Comparison of ENCODE assay signal across 32 cellular contexts in genomic region chr19:53892301-53892980, GRCh38. TPM values are rescaled to one million over a fixed set of nuclear protein-coding genes. Genes with fewer than 3 reads are reported as not detected.
"Had no signal": no experiment of that assay in that cellular context is flagged by ENCODE, and none has a peak within 500 bp of the region (broad histone marks: within the 10 kb centered on the region; RNA-seq: fewer than 3 reads in every experiment).

No MANE protein-coding gene starts in this region.

- H3K36me3 Mint-ChIP-seq: activated naive CD4-positive, alpha-beta T cell treated with anti-CD3 and anti-CD28 coated beads, Interleukin-2, amount 50 U/mL, for 24 hours; activated naive CD8-positive, alpha-beta T cell treated with anti-CD3 and anti-CD28 coated beads, Interleukin-2, amount 10 ng/mL, durations not matched to agents 7 days and 5 days had no signal

- H3K27me3 ChIP-seq: body of pancreas had no signal

- H3K9ac ChIP-seq: SK-N-SH had no signal

- H3K9me3 Mint-ChIP-seq: activated CD4-positive, alpha-beta T cell treated with anti-CD3 and anti-CD28 coated beads, Interleukin-2, amount 10 ng/mL, durations not matched to agents 24 days and 14 days; activated CD8-positive, alpha-beta T cell treated with anti-CD3 and anti-CD28 coated beads for 36 hours; activated naive CD4-positive, alpha-beta T cell treated with anti-CD3 and anti-CD28 coated beads, Interleukin-2, amount 50 U/mL, for 24 hours; activated naive CD8-positive, alpha-beta T cell treated with anti-CD3 and anti-CD28 coated beads, Interleukin-2, amount 10 ng/mL, durations not matched to agents 7 days and 5 days; activated T-cell treated with anti-CD3 and anti-CD28 coated beads, Interleukin-2, amount 50 U/mL, for 72 hours; activated T-helper 17 cell treated with anti-CD3 and anti-CD28 coated beads, Interleukin-2, amount 50 U/mL, for 72 hours; T-helper 1 cell treated with Interleukin-12 subunit alpha and Interleukin-12 subunit beta and Interleukin-4 antibody, amounts not matched to agents 30 μg/mL and 1 μg/mL, for 36 hours; T-helper 2 cell treated with Interferon-gamma antibody and Interleukin-4, amounts not matched to agents 5 μg/mL and 100 μg/mL, for 36 hours had no signal

- H3K27ac ChIP-seq: ascending aorta, body of pancreas, breast epithelium, Peyer's patch, SJSA1 had no signal

- H3K4me1 ChIP-seq: ascending aorta, breast epithelium, SJSA1 had no signal

- H3K36me3 ChIP-seq: ascending aorta, breast epithelium, Peyer's patch, SJSA1 had no signal

- FAIRE-seq: TTC549 had no signal

- H3K9me3 ChIP-seq: ascending aorta, body of pancreas, breast epithelium, SJSA1, SK-N-SH had no signal

- H3K27ac Mint-ChIP-seq: activated CD4-positive, alpha-beta T cell treated with anti-CD3 and anti-CD28 coated beads, Interleukin-2, amount 10 ng/mL, durations not matched to agents 24 days and 14 days; activated CD8-positive, alpha-beta T cell treated with anti-CD3 and anti-CD28 coated beads for 36 hours; activated naive CD4-positive, alpha-beta T cell treated with anti-CD3 and anti-CD28 coated beads, Interleukin-2, amount 50 U/mL, for 24 hours; activated naive CD8-positive, alpha-beta T cell treated with anti-CD3 and anti-CD28 coated beads, Interleukin-2, amount 10 ng/mL, durations not matched to agents 7 days and 5 days; activated T-cell treated with anti-CD3 and anti-CD28 coated beads, Interleukin-2, amount 50 U/mL, for 72 hours; activated T-helper 17 cell treated with anti-CD3 and anti-CD28 coated beads, Interleukin-2, amount 50 U/mL, for 72 hours; T-helper 1 cell treated with Interleukin-12 subunit alpha and Interleukin-12 subunit beta and Interleukin-4 antibody, amounts not matched to agents 30 μg/mL and 1 μg/mL, for 36 hours; T-helper 2 cell treated with Interferon-gamma antibody and Interleukin-4, amounts not matched to agents 5 μg/mL and 100 μg/mL, for 36 hours had no signal

- H3K4me2 ChIP-seq: SK-N-SH had no signal

- H3K4me3 ChIP-seq: ascending aorta, body of pancreas, breast epithelium, Peyer's patch, SJSA1 had no signal

- H3K4me3 Mint-ChIP-seq: activated CD4-positive, alpha-beta T cell treated with anti-CD3 and anti-CD28 coated beads, Interleukin-2, amount 10 ng/mL, durations not matched to agents 24 days and 14 days; activated CD8-positive, alpha-beta T cell treated with anti-CD3 and anti-CD28 coated beads for 36 hours; activated naive CD4-positive, alpha-beta T cell treated with anti-CD3 and anti-CD28 coated beads, Interleukin-2, amount 50 U/mL, for 24 hours; activated naive CD8-positive, alpha-beta T cell treated with anti-CD3 and anti-CD28 coated beads, Interleukin-2, amount 10 ng/mL, durations not matched to agents 7 days and 5 days; activated T-cell treated with anti-CD3 and anti-CD28 coated beads, Interleukin-2, amount 50 U/mL, for 72 hours; activated T-helper 17 cell treated with anti-CD3 and anti-CD28 coated beads, Interleukin-2, amount 50 U/mL, for 72 hours; T-helper 1 cell treated with Interleukin-12 subunit alpha and Interleukin-12 subunit beta and Interleukin-4 antibody, amounts not matched to agents 30 μg/mL and 1 μg/mL, for 36 hours; T-helper 2 cell treated with Interferon-gamma antibody and Interleukin-4, amounts not matched to agents 5 μg/mL and 100 μg/mL, for 36 hours had no signal

- H3K4me1 Mint-ChIP-seq: activated naive CD4-positive, alpha-beta T cell treated with anti-CD3 and anti-CD28 coated beads, Interleukin-2, amount 50 U/mL, for 24 hours; activated T-helper 17 cell treated with anti-CD3 and anti-CD28 coated beads, Interleukin-2, amount 50 U/mL, for 72 hours had no signal

- DNase-seq: activated CD4-positive, alpha-beta T cell treated with anti-CD3 and anti-CD28 coated beads, Interleukin-2, amount 10 ng/mL, durations not matched to agents 24 days and 14 days; activated CD4-positive, alpha-beta T cell treated with anti-CD3 and anti-CD28 coated beads, Interleukin-2, amount 50 U/mL, for 4 hours; activated CD8-positive, alpha-beta T cell treated with anti-CD3 and anti-CD28 coated beads for 36 hours; activated gamma-delta T cell; activated naive CD4-positive, alpha-beta T cell treated with Interleukin-2 at 50 U/mL for 16 hours; activated naive CD8-positive, alpha-beta T cell treated with anti-CD3 and anti-CD28 coated beads, Interleukin-2, amount 10 ng/mL, durations not matched to agents 7 days and 5 days; activated T-cell treated with anti-CD3 and anti-CD28 coated beads, Interleukin-2, amount 50 U/mL, for 1 hour; activated T-cell treated with anti-CD3 and anti-CD28 coated beads, Interleukin-2, amount 50 U/mL, for 72 hours; amygdala; body of pancreas; NCI-H1048; NCI-H1105 treated with DMSO at 0.1 percent for 48 hours; NCI-H1436; NCI-H1694; NCI-H2029; NCI-H345; NCI-H524 treated with DMSO at 0.1 percent for 48 hours; Peyer's patch; SHP77 treated with DMSO at 0.1 percent for 48 hours had no signal

- ATAC-seq: activated T-cell treated with anti-CD3 and anti-CD28 coated beads, Interleukin-2, amount 50 U/mL, for 72 hours; activated T-helper 17 cell treated with anti-CD3 and anti-CD28 coated beads, Interleukin-2, amount 50 U/mL, for 72 hours; body of pancreas had no signal

RNA-seq across cellular contexts. Expression of gene PRKCG, which starts 10.4 kb away (rescaled TPM):
- total RNA-seq: activated CD4-positive, alpha-beta T cell treated with anti-CD3 and anti-CD28 coated beads, Interleukin-2, amount 10 ng/mL, durations not matched to agents 24 days and 14 days; activated CD8-positive, alpha-beta memory T cell treated with anti-CD3 and anti-CD28 coated beads for 36 hours; activated naive CD8-positive, alpha-beta T cell treated with anti-CD3 and anti-CD28 coated beads, Interleukin-2, amount 10 ng/mL, durations not matched to agents 7 days and 5 days; activated T-cell treated with anti-CD3 and anti-CD28 coated beads, Interleukin-2, amount 50 U/mL, for 72 hours; activated T-helper 17 cell treated with anti-CD3 and anti-CD28 coated beads, Interleukin-2, amount 50 U/mL, for 72 hours; ascending aorta; breast epithelium; MCF 10A; SJSA1 had no signal

RNA-seq across cellular contexts. Expression of gene CACNG7, which starts 16.6 kb away (rescaled TPM):
- total RNA-seq: activated CD4-positive, alpha-beta T cell treated with anti-CD3 and anti-CD28 coated beads, Interleukin-2, amount 10 ng/mL, durations not matched to agents 24 days and 14 days; activated CD8-positive, alpha-beta memory T cell treated with anti-CD3 and anti-CD28 coated beads for 36 hours; activated CD8-positive, alpha-beta T cell treated with anti-CD3 and anti-CD28 coated beads for 36 hours; activated naive CD8-positive, alpha-beta T cell treated with anti-CD3 and anti-CD28 coated beads, Interleukin-2, amount 10 ng/mL, durations not matched to agents 7 days and 5 days; activated T-cell treated with anti-CD3 and anti-CD28 coated beads, Interleukin-2, amount 50 U/mL, for 72 hours; activated T-helper 17 cell treated with anti-CD3 and anti-CD28 coated beads, Interleukin-2, amount 50 U/mL, for 72 hours; ascending aorta; body of pancreas; breast epithelium; MCF 10A; NCI-H460; Peyer's patch; SJSA1 had no signal
- polyA plus RNA-seq: adipose tissue had no signal
